Comparison of ENCODE assay signal across 19 cellular contexts in genomic region chr2:173282795-173283545, GRCh38.
"Had no signal": no experiment of that assay in that cellular context is flagged by ENCODE, and none has a peak within 500 bp of the region (broad histone marks: within the 10 kb centered on the region; RNA-seq: fewer than 3 reads in every experiment).

No MANE protein-coding gene starts in this region.

- H3K4me1 ChIP-seq: parathyroid adenoma, psoas muscle, tibial artery, upper lobe of left lung had no signal

- ATAC-seq: left colon; left ventricle myocardium superior; naive thymus-derived CD4-positive, alpha-beta T cell; psoas muscle had no signal

- H3K9ac ChIP-seq: parathyroid adenoma had no signal

- H3K27me3 ChIP-seq: hepatocyte, sigmoid colon, tibial artery, upper lobe of left lung had no signal

- H3K27ac ChIP-seq: hepatocyte, parathyroid adenoma, psoas muscle, sigmoid colon, tibial artery, upper lobe of left lung had no signal

- H2AFZ ChIP-seq: hepatocyte, parathyroid adenoma had no signal

- H3K36me3 ChIP-seq: sigmoid colon, tibial artery, upper lobe of left lung had no signal

- DNase-seq: effector memory CD4-positive, alpha-beta T cell; foreskin melanocyte; head of caudate nucleus; left colon; left ventricle myocardium superior; naive thymus-derived CD4-positive, alpha-beta T cell; nephron progenitor cell; psoas muscle; retina; sigmoid colon; stimulated activated CD4-positive, alpha-beta T cell treated with anti-CD3 and anti-CD28 coated beads, Interleukin-2, amount 100 ng/mL, for 24 hours; stimulated activated naive CD4-positive, alpha-beta T cell treated with Interleukin-2 at 50 U/mL for 16 hours; tibial artery had no signal

- FAIRE-seq: endometrium had no signal

- H3K9me3 ChIP-seq: psoas muscle, sigmoid colon, tibial artery, upper lobe of left lung had no signal

- H3K4me3 ChIP-seq: hepatocyte, lung, psoas muscle, sigmoid colon, skin epidermis, tibial artery, upper lobe of left lung had no signal

- H3K4me2 ChIP-seq: hepatocyte had no signal

- H3K79me2 ChIP-seq: hepatocyte, parathyroid adenoma had no signal
